ENCODE assay signal across 7 cellular contexts in the genomic region with DNA sequence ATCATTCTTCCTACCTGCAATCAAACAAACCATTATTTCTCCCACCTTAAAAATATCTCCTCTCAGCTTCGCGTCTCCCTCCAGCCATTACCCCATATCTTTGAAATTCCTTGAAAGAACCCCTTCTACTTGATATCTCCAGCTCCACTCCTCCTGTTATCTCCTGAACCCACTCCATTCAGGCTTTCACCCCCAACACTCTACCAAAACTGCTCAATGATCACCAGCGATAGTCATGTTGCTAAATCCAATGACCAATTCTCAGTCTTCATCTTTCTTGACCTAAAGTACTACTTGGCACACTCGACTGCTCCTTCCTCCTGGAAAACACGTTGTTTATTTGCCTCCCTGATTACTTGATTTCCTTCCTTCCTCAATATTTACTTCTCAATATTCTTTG.
"Had no signal": no experiment of that assay in that cellular context is flagged by ENCODE, and none has a peak within 500 bp of the region (broad histone marks: within the 10 kb centered on the region; RNA-seq: fewer than 3 reads in every experiment).

No MANE protein-coding gene starts in this region.

- H2AFZ ChIP-seq: GM23338 had no signal

- ATAC-seq: GM23338 had no signal

- H3K4me3 ChIP-seq: GM23338 had no signal

- DNase-seq: H9, HCEC 1CT, HFFc6, IMR-90, KBM-7 had no signal

- H3K27ac Mint-ChIP-seq: GM23338, H9, HFFc6 had no signal

- H3K27ac ChIP-seq: KMS-11 had no signal

- H3K4me3 Mint-ChIP-seq: GM23338, H9, HFFc6 had no signal

- H3K9me3 Mint-ChIP-seq: GM23338, H9, HFFc6 had no signal

- H3K4me2 ChIP-seq: GM23338, KMS-11 had no signal
